In genomic region chr6:144725731-144726522, GRCh38 we compare ENCODE assay signal across 8 cellular contexts.
A peak's percentile ranks its signal among the peaks of the same experiment; 100 is the strongest.
DNase-seq lines count a peak whose midpoint lies in the region; ATAC-seq and TF ChIP-seq lines count a peak whose summit lies in the region.

No MANE protein-coding gene starts in this region.

- DNase-seq in ELF-1 (ENCODE audit: low read depth, low spot score) (peak; percentile 89), glomerular visceral epithelial cell (ENCODE audit: extremely low spot score) (peak; percentile 58), lower lobe of right lung (no peak), head of caudate nucleus (no peak), NCI-H2227 treated with DMSO at 0.1 percent for 48 hours (lab: John Stamatoyannopoulos, UW) (no peak), Ammon's horn (ENCODE audit: low spot score) (no peak)

- H3K27me3 ChIP-seq in lower lobe of right lung (ENCODE audit: low read depth): no peaks in the 10 kb centered on the region

- ATAC-seq in GM19467 (IDR thresholded peaks at IDR 0.05; ENCODE audit: unreplicated experiment) (peak; percentile 43), HG03520 (IDR thresholded peaks at IDR 0.05; ENCODE audit: unreplicated experiment) (peak; percentile 69), lower lobe of right lung (no peak)

- no peaks in the 10 kb centered on the region for H3K4me1 ChIP-seq in lower lobe of right lung

- H3K9me3 ChIP-seq in lower lobe of right lung: no peaks in the 10 kb centered on the region

- no peak overlapping the region for H3K4me3 ChIP-seq in lower lobe of right lung

- intact Hi-C loops in lower lobe of right lung (cut with DNase I): no loop called here
- intact Hi-C loops in head of caudate nucleus (cut with DNase I): no loop called here

- no peak for TF ChIP-seq CTCF in lower lobe of right lung (IDR thresholded peaks at IDR 0.05)

- H3K27ac ChIP-seq in lower lobe of right lung: no peak overlapping the region

- H3K36me3 ChIP-seq in lower lobe of right lung: peaks cover 3% of the 10 kb centered on the region

Comparison
In these comparisons a context has a peak if more than half of its experiments do, and no peak if none do; other contexts are left out.
1. DNase-seq: peak in ELF-1 (single experiment) and glomerular visceral epithelial cell (single experiment); none in lower lobe of right lung (single experiment), head of caudate nucleus (0 of 42), NCI-H2227 treated with DMSO at 0.1 percent for 48 hours (single experiment) and Ammon's horn (single experiment).
2. ATAC-seq: peak in GM19467 (single experiment) and HG03520 (single experiment); none in lower lobe of right lung (0 of 2).